In genomic region chr5:124580925-124581821, GRCh38 we compare ENCODE assay signal across 1 cellular context.
TF ChIP-seq lines count a peak whose summit lies in the region.

No MANE protein-coding gene starts in this region.

TF ChIP-seq in HepG2, 621 proteins besides CTCF, POLR2A, EP300 and RAD21 (continued from another document and continues in another):
- TF ChIP-seq CCDC6 (CRISPR knock-in tag; IDR thresholded peaks at IDR 0.05): 0 out of 2 replicates have a peak, but pooled peaks have one; percentile 41
- TF ChIP-seq ZNF629 (CRISPR knock-in tag; conservative IDR thresholded peaks at IDR 0.05): peak; percentile 14
- TF ChIP-seq ATF1 (CRISPR knock-in tag; IDR thresholded peaks at IDR 0.05): 0 out of 2 replicates have a peak, but pooled peaks have one; percentile 43
- no peak for TF ChIP-seq SCMH1 (CRISPR knock-in tag; IDR thresholded peaks at IDR 0.05; ENCODE audit: borderline replicate concordance)
- no peak for TF ChIP-seq DNMT3B (CRISPR knock-in tag; conservative IDR thresholded peaks at IDR 0.05)
- no peak for TF ChIP-seq ZFP36L1 (CRISPR knock-in tag; IDR thresholded peaks at IDR 0.05)
- peak; percentile 75 for TF ChIP-seq PITX1 (CRISPR knock-in tag; IDR thresholded peaks at IDR 0.05)
- peak; percentile 85 for TF ChIP-seq RARA (CRISPR knock-in tag; IDR thresholded peaks at IDR 0.05)
- TF ChIP-seq ZNF781 (CRISPR knock-in tag; IDR thresholded peaks at IDR 0.05; ENCODE audit: borderline replicate concordance, not compliant biosample characterization): no peak
- TF ChIP-seq FOSL2 (CRISPR knock-in tag; IDR thresholded peaks at IDR 0.05): peak; percentile 72
- TF ChIP-seq SIX1 (CRISPR knock-in tag; IDR thresholded peaks at IDR 0.05; ENCODE audit: borderline replicate concordance): peak; percentile 53; the same call in 1 of the 2 replicates
- no peak for TF ChIP-seq ZNF224 (CRISPR knock-in tag; IDR thresholded peaks at IDR 0.05)
- no peak for TF ChIP-seq ATF7 (IDR thresholded peaks at IDR 0.05)
- no peak for TF ChIP-seq ATF7 (CRISPR knock-in tag; IDR thresholded peaks at IDR 0.05)
- peak; percentile 91 for TF ChIP-seq ISL2 (CRISPR knock-in tag; IDR thresholded peaks at IDR 0.05)
- TF ChIP-seq ZNF382 (CRISPR knock-in tag; IDR thresholded peaks at IDR 0.05; ENCODE audit: borderline replicate concordance): no peak
- peak; percentile 83 for TF ChIP-seq FOXO1 (CRISPR knock-in tag; IDR thresholded peaks at IDR 0.05)
- TF ChIP-seq MIXL1 (CRISPR knock-in tag; IDR thresholded peaks at IDR 0.05): peak; percentile 61
- no peak for TF ChIP-seq SOX6 (IDR thresholded peaks at IDR 0.05)
- peak; percentile 97 for TF ChIP-seq SOX6 (CRISPR knock-in tag; IDR thresholded peaks at IDR 0.05)
- no peak for TF ChIP-seq NONO (IDR thresholded peaks at IDR 0.05)
- peak; percentile 60; the same call in 1 of the 2 replicates for TF ChIP-seq NONO (CRISPR knock-in tag; conservative IDR thresholded peaks at IDR 0.05)
- TF ChIP-seq HOXD1 (CRISPR knock-in tag; IDR thresholded peaks at IDR 0.05): 0 out of 2 replicates have a peak, but pooled peaks have one; percentile 47
- TF ChIP-seq ZNF543 (CRISPR knock-in tag; IDR thresholded peaks at IDR 0.05): peak; percentile 40
- no peak for TF ChIP-seq ZFP82 (CRISPR knock-in tag; IDR thresholded peaks at IDR 0.05; ENCODE audit: borderline replicate concordance)
- no peak for TF ChIP-seq AHR (CRISPR knock-in tag; IDR thresholded peaks at IDR 0.05)
- TF ChIP-seq GZF1 (CRISPR knock-in tag; IDR thresholded peaks at IDR 0.05): no peak
- TF ChIP-seq, protein P1, sequence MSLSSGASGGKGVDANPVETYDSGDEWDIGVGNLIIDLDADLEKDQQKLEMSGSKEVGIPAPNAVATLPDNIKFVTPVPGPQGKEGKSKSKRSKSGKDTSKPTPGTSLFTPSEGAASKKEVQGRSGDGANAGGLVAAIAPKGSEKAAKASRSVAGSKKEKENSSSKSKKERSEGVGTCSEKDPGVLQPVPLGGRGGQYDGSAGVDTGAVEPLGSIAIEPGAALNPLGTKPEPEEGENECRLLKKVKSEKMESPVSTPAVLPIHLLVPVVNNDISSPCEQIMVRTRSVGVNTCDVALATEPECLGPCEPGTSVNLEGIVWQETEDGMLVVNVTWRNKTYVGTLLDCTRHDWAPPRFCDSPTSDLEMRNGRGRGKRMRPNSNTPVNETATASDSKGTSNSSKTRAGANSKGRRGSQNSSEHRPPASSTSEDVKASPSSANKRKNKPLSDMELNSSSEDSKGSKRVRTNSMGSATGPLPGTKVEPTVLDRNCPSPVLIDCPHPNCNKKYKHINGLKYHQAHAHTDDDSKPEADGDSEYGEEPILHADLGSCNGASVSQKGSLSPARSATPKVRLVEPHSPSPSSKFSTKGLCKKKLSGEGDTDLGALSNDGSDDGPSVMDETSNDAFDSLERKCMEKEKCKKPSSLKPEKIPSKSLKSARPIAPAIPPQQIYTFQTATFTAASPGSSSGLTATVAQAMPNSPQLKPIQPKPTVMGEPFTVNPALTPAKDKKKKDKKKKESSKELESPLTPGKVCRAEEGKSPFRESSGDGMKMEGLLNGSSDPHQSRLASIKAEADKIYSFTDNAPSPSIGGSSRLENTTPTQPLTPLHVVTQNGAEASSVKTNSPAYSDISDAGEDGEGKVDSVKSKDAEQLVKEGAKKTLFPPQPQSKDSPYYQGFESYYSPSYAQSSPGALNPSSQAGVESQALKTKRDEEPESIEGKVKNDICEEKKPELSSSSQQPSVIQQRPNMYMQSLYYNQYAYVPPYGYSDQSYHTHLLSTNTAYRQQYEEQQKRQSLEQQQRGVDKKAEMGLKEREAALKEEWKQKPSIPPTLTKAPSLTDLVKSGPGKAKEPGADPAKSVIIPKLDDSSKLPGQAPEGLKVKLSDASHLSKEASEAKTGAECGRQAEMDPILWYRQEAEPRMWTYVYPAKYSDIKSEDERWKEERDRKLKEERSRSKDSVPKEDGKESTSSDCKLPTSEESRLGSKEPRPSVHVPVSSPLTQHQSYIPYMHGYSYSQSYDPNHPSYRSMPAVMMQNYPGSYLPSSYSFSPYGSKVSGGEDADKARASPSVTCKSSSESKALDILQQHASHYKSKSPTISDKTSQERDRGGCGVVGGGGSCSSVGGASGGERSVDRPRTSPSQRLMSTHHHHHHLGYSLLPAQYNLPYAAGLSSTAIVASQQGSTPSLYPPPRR (CRISPR knock-in tag; IDR thresholded peaks at IDR 0.05; ENCODE audit: borderline replicate concordance): peak; percentile 93
- TF ChIP-seq SIX4 (CRISPR knock-in tag; IDR thresholded peaks at IDR 0.05): peak; percentile 45; the same call in 1 of the 2 replicates
- TF ChIP-seq HES4 (CRISPR knock-in tag; IDR thresholded peaks at IDR 0.05; ENCODE audit: borderline replicate concordance): no peak
- TF ChIP-seq ETV5 (CRISPR knock-in tag; IDR thresholded peaks at IDR 0.05; ENCODE audit: borderline replicate concordance): peak; percentile 53; the same call in 1 of the 2 replicates
- TF ChIP-seq KLF11 (CRISPR knock-in tag; IDR thresholded peaks at IDR 0.05): peak; percentile 72; the same call in 1 of the 2 replicates
- no peak for TF ChIP-seq ZNF274 (CRISPR knock-in tag; IDR thresholded peaks at IDR 0.05)
- TF ChIP-seq, protein P2, sequence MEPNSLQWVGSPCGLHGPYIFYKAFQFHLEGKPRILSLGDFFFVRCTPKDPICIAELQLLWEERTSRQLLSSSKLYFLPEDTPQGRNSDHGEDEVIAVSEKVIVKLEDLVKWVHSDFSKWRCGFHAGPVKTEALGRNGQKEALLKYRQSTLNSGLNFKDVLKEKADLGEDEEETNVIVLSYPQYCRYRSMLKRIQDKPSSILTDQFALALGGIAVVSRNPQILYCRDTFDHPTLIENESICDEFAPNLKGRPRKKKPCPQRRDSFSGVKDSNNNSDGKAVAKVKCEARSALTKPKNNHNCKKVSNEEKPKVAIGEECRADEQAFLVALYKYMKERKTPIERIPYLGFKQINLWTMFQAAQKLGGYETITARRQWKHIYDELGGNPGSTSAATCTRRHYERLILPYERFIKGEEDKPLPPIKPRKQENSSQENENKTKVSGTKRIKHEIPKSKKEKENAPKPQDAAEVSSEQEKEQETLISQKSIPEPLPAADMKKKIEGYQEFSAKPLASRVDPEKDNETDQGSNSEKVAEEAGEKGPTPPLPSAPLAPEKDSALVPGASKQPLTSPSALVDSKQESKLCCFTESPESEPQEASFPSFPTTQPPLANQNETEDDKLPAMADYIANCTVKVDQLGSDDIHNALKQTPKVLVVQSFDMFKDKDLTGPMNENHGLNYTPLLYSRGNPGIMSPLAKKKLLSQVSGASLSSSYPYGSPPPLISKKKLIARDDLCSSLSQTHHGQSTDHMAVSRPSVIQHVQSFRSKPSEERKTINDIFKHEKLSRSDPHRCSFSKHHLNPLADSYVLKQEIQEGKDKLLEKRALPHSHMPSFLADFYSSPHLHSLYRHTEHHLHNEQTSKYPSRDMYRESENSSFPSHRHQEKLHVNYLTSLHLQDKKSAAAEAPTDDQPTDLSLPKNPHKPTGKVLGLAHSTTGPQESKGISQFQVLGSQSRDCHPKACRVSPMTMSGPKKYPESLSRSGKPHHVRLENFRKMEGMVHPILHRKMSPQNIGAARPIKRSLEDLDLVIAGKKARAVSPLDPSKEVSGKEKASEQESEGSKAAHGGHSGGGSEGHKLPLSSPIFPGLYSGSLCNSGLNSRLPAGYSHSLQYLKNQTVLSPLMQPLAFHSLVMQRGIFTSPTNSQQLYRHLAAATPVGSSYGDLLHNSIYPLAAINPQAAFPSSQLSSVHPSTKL (CRISPR knock-in tag; IDR thresholded peaks at IDR 0.05): peak; percentile 89
- peak; percentile 57; the same call in 1 of the 2 replicates for TF ChIP-seq ZNF652 (CRISPR knock-in tag; IDR thresholded peaks at IDR 0.05; ENCODE audit: borderline replicate concordance, low read depth)
- TF ChIP-seq ZNF547 (CRISPR knock-in tag; IDR thresholded peaks at IDR 0.05): 0 out of 2 replicates have a peak, but pooled peaks have one; percentile 30
- TF ChIP-seq, protein P3, sequence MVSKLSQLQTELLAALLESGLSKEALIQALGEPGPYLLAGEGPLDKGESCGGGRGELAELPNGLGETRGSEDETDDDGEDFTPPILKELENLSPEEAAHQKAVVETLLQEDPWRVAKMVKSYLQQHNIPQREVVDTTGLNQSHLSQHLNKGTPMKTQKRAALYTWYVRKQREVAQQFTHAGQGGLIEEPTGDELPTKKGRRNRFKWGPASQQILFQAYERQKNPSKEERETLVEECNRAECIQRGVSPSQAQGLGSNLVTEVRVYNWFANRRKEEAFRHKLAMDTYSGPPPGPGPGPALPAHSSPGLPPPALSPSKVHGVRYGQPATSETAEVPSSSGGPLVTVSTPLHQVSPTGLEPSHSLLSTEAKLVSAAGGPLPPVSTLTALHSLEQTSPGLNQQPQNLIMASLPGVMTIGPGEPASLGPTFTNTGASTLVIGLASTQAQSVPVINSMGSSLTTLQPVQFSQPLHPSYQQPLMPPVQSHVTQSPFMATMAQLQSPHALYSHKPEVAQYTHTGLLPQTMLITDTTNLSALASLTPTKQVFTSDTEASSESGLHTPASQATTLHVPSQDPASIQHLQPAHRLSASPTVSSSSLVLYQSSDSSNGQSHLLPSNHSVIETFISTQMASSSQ (IDR thresholded peaks at IDR 0.05; ENCODE audit: low read depth): peak; percentile 49; the same call in 1 of the 2 replicates
- TF ChIP-seq, protein P3 (CRISPR knock-in tag; IDR thresholded peaks at IDR 0.05; ENCODE audit: borderline replicate concordance): peak; percentile 88; the same call in 1 of the 2 replicates
- no peak for TF ChIP-seq ZNF737 (CRISPR knock-in tag; IDR thresholded peaks at IDR 0.05; ENCODE audit: borderline replicate concordance)
- TF ChIP-seq, protein P4, sequence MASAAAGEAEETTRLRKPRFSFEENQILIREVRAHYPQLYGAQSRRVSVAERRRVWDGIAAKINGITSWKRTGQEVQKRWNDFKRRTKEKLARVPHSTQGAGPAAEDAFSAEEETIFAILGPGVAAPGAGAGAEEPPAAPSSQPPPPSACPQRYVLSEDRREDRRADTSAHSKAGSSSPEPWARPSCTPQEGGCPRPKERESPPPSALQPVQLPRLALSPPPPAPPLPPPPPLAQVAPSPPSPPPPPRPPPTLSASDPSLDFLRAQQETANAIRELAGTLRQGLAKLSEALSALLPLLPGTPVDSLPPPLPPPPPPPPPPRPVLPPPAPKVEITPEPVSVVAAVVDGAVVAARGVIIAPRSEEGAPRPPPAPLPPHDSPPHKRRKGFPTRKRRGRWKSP (CRISPR knock-in tag; IDR thresholded peaks at IDR 0.05): 0 out of 2 replicates have a peak, but pooled peaks have one; percentile 32
- TF ChIP-seq CEBPG (CRISPR knock-in tag; IDR thresholded peaks at IDR 0.05): peak; percentile 62; the same call in 1 of the 2 replicates
- TF ChIP-seq TARDBP (CRISPR knock-in tag; IDR thresholded peaks at IDR 0.05): peak; percentile 64; the same call in 1 of the 2 replicates
- TF ChIP-seq ZBTB38 (CRISPR knock-in tag; IDR thresholded peaks at IDR 0.05): 0 out of 2 replicates have a peak, but pooled peaks have one; percentile 19
- TF ChIP-seq, protein P5, sequence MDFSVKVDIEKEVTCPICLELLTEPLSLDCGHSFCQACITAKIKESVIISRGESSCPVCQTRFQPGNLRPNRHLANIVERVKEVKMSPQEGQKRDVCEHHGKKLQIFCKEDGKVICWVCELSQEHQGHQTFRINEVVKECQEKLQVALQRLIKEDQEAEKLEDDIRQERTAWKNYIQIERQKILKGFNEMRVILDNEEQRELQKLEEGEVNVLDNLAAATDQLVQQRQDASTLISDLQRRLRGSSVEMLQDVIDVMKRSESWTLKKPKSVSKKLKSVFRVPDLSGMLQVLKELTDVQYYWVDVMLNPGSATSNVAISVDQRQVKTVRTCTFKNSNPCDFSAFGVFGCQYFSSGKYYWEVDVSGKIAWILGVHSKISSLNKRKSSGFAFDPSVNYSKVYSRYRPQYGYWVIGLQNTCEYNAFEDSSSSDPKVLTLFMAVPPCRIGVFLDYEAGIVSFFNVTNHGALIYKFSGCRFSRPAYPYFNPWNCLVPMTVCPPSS (IDR thresholded peaks at IDR 0.05): no peak
- peak; percentile 84 for TF ChIP-seq NR2F2 (IDR thresholded peaks at IDR 0.05; ENCODE audit: borderline replicate concordance, low read depth)
- peak; percentile 87 for TF ChIP-seq NCOR1 (IDR thresholded peaks at IDR 0.05; ENCODE audit: borderline replicate concordance, low read length)
- peak; percentile 73; the same call in 1 of the 2 replicates for TF ChIP-seq GATA4 (IDR thresholded peaks at IDR 0.05; ENCODE audit: borderline replicate concordance, low read depth)
- TF ChIP-seq, protein P6, sequence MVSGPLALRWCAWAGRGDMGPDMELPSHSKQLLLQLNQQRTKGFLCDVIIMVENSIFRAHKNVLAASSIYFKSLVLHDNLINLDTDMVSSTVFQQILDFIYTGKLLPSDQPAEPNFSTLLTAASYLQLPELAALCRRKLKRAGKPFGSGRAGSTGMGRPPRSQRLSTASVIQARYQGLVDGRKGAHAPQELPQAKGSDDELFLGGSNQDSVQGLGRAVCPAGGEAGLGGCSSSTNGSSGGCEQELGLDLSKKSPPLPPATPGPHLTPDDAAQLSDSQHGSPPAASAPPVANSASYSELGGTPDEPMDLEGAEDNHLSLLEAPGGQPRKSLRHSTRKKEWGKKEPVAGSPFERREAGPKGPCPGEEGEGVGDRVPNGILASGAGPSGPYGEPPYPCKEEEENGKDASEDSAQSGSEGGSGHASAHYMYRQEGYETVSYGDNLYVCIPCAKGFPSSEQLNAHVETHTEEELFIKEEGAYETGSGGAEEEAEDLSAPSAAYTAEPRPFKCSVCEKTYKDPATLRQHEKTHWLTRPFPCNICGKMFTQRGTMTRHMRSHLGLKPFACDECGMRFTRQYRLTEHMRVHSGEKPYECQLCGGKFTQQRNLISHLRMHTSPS (CRISPR knock-in tag; IDR thresholded peaks at IDR 0.05; ENCODE audit: low read depth): peak; percentile 93
- TF ChIP-seq ZNF761 (CRISPR knock-in tag; conservative IDR thresholded peaks at IDR 0.05): no peak
